ENCODE assay signal across 10 cellular contexts in genomic region chr15:77541421-77542181, GRCh38.
DNase-seq lines count a peak whose midpoint lies in the region; ATAC-seq and TF ChIP-seq lines count a peak whose summit lies in the region.
"Had no signal": no experiment of that assay in that cellular context is flagged by ENCODE, and none has a peak within 500 bp of the region (broad histone marks: within the 10 kb centered on the region; RNA-seq: fewer than 3 reads in every experiment).

No MANE protein-coding gene starts in this region.

- no peaks in the 10 kb centered on the region for H3K36me3 Mint-ChIP-seq in central memory CD8-positive, alpha-beta T cell (ENCODE audit: insufficient read depth)

- no peaks in the 10 kb centered on the region for H3K36me3 ChIP-seq in HEK293 (ENCODE audit: control insufficient read depth in 2 of 2, insufficient read depth in 1 of 2, low read length in 2 of 2)

- no peak for DNase-seq in central memory CD8-positive, alpha-beta T cell (ENCODE audit: low spot score in 2 of 2)
- DNase-seq in hippocampal formation (lab: John Stamatoyannopoulos, UW) (peak; percentile 30 to 63), retinal pigment epithelial cell (ENCODE audit: low read depth) (peak; percentile 34), erythroblast (lab: John Stamatoyannopoulos, UW) (no peak), COLO829 (ENCODE audit: low spot score) (no peak)
- DNase-seq: NCI-H1694 had no signal

- peaks cover 7% of the 10 kb centered on the region for H3K4me1 Mint-ChIP-seq in central memory CD8-positive, alpha-beta T cell

- TF ChIP-seq CTCF in HEK293 (tag by site-specific recombination; IDR thresholded peaks at IDR 0.05) (no peak), retinal pigment epithelial cell (conservative IDR thresholded peaks at IDR 0.05; ENCODE audit: low read depth, low read length) (no peak)

- H3K9me3 Mint-ChIP-seq in central memory CD8-positive, alpha-beta T cell = no peaks in the 10 kb centered on the region

- H3K4me3 Mint-ChIP-seq in central memory CD8-positive, alpha-beta T cell = peak overlapping the region; percentile 72

- H3K27me3 Mint-ChIP-seq in central memory CD8-positive, alpha-beta T cell = peaks cover 37% of the 10 kb centered on the region

- H3K27ac ChIP-seq in HEK293 (ENCODE audit: extremely low read depth, low read depth, low read length) = no peak overlapping the region
- H3K27ac ChIP-seq: HL-60 had no signal

- POLR2A ChIA-PET in HEK293 (lab: Yijun Ruan, JAX) = interaction anchor here (0.5 to 1.1 kb wide), 2 partner anchors 13 to 592 kb away, joined by 4 read pairs; no protein-coding TSS in a partner anchor

- no peak overlapping the region for H3K27ac Mint-ChIP-seq in central memory CD8-positive, alpha-beta T cell (ENCODE audit: low read depth)

- CTCF ChIA-PET in HEK293 (lab: Yijun Ruan, JAX) = interaction anchor here (0.6 to 5.3 kb wide), 17 partner anchors 19 to 1393 kb away, joined by 3 to 131 read pairs (median 4); partner anchors contain the start of gene LINGO1

- no peak for TF ChIP-seq POLR2A in erythroblast (IDR thresholded peaks at IDR 0.05; ENCODE audit: low read length)

- H3K9me3 ChIP-seq in HEK293 (ENCODE audit: control insufficient read depth, insufficient read depth, low read depth, low read length) = no peaks in the 10 kb centered on the region

- no peak for ATAC-seq in central memory CD8-positive, alpha-beta T cell (replicated peaks; ENCODE audit: extremely low read depth, poor library complexity, severe bottlenecking)
- ATAC-seq in GM18909 (IDR thresholded peaks at IDR 0.05; ENCODE audit: poor library complexity, unreplicated experiment) = no peak
- ATAC-seq in HG02763 (IDR thresholded peaks at IDR 0.05; ENCODE audit: unreplicated experiment) = no peak

- no peaks in the 10 kb centered on the region for H3K4me1 ChIP-seq in HEK293 (ENCODE audit: control insufficient read depth, insufficient read depth, low read length)

- H3K4me3 ChIP-seq in HEK293 (ENCODE audit: low read depth, low read length) (no peak overlapping the region), retinal pigment epithelial cell (ENCODE audit: low read length) (no peak overlapping the region)

TF ChIP-seq in HEK293, 187 proteins besides CTCF, POLR2A, EP300 and RAD21:
- TF ChIP-seq SP3 (tag by site-specific recombination; IDR thresholded peaks at IDR 0.05) (no peak), ZIC2 (tag by site-specific recombination; IDR thresholded peaks at IDR 0.05) (peak; percentile 53)
TF ChIP-seq in HEK293: peak in this region for 1.

Comparison
In these comparisons a context has a peak if more than half of its experiments do, and no peak if none do; other contexts are left out.
1. DNase-seq: peak in hippocampal formation (2 of 2) and retinal pigment epithelial cell (single experiment); none in central memory CD8-positive, alpha-beta T cell (0 of 2), erythroblast (0 of 2) and COLO829 (single experiment).